Comparison of ENCODE assay signal across 8 cellular contexts in genomic region chr18:48947583-48947982, GRCh38. TPM values are rescaled to one million over a fixed set of nuclear protein-coding genes. Genes with fewer than 3 reads are reported as not detected.
A peak's percentile ranks its signal among the peaks of the same experiment; 100 is the strongest.
DNase-seq lines count a peak whose midpoint lies in the region; ATAC-seq and TF ChIP-seq lines count a peak whose summit lies in the region.

No MANE protein-coding gene starts in this region.

- ATAC-seq in GM21737 (IDR thresholded peaks at IDR 0.05; ENCODE audit: unreplicated experiment) (no peak), GM18498 (IDR thresholded peaks at IDR 0.05; ENCODE audit: unreplicated experiment) (no peak), GM21786 (IDR thresholded peaks at IDR 0.05; ENCODE audit: unreplicated experiment) (no peak), HG03097 (IDR thresholded peaks at IDR 0.05; ENCODE audit: low FRiP score, unreplicated experiment) (no peak)

- in situ Hi-C loops in G401 (cut with HindIII; ENCODE audit: low sequenced_read_pairs): no loop called here

- POLR2A ChIA-PET in RWPE1 (lab: Yijun Ruan, JAX; ENCODE audit: low non-redundant PET): interaction anchor here (0.7 kb wide), 1 partner anchor 71 kb away, joined by 5 read pairs; no protein-coding TSS in a partner anchor

- peaks cover 46% of the 10 kb centered on the region for H3K79me2 ChIP-seq in parathyroid adenoma

- DNase-seq in G401 (ENCODE audit: low spot score): peak; percentile 38
- DNase-seq in RWPE1 (ENCODE audit: low spot score): no peak
- peak; percentile 25 for DNase-seq in fibroblast of villous mesenchyme (ENCODE audit: low read depth)

- peaks cover 15% of the 10 kb centered on the region for H3K4me1 ChIP-seq in parathyroid adenoma

- peak overlapping the region; percentile 97 for H3K4me2 ChIP-seq in parathyroid adenoma (ENCODE audit: low read length)

- H3K27ac ChIP-seq in RWPE1 (peak overlapping the region; percentile 72), parathyroid adenoma (no peak overlapping the region)

- CTCF ChIA-PET in RWPE1 (lab: Yijun Ruan, JAX): interaction anchor here (0.6 to 1.2 kb wide), 3 partner anchors 10 to 117 kb away, joined by 4 to 8 read pairs (median 4); no protein-coding TSS in a partner anchor

- TF ChIP-seq CTCF in RWPE1 (conservative IDR thresholded peaks at IDR 0.05; ENCODE audit: low read depth) (no peak), fibroblast of villous mesenchyme (IDR thresholded peaks at IDR 0.05; ENCODE audit: insufficient read depth, low read depth, low read length) (no peak), parathyroid adenoma (IDR thresholded peaks at IDR 0.05) (no peak)

- no peaks in the 10 kb centered on the region for H3K36me3 ChIP-seq in parathyroid adenoma (ENCODE audit: control insufficient read depth, insufficient read depth, low read length)

- H3K27me3 ChIP-seq in parathyroid adenoma (ENCODE audit: control insufficient read depth, insufficient read depth, low read length): no peaks in the 10 kb centered on the region

- no peaks in the 10 kb centered on the region for H3K9me3 ChIP-seq in parathyroid adenoma (ENCODE audit: control insufficient read depth, low read length)

- no peak overlapping the region for H2AFZ ChIP-seq in parathyroid adenoma

- no peak overlapping the region for H3K9ac ChIP-seq in parathyroid adenoma

- H3K4me3 ChIP-seq in fibroblast of villous mesenchyme (ENCODE audit: low read depth, low read length): peak overlapping the region; percentile 92
- H3K4me3 ChIP-seq in parathyroid adenoma (ENCODE audit: low read depth, low read length): peak overlapping the region; percentile 86

RNA-seq across cellular contexts. Expression of gene SMAD7, which starts 3.2 kb away (rescaled TPM):
- 15.4 and 18.6 TPM in 2 replicates for total RNA-seq in G401 (2014; rRNA removed; shearing (Covaris generic))
- total RNA-seq in fibroblast of villous mesenchyme: 28.9 and 32.9 TPM in 2 replicates
